10 cellular contexts compared by ENCODE assay signal in the genomic region with DNA sequence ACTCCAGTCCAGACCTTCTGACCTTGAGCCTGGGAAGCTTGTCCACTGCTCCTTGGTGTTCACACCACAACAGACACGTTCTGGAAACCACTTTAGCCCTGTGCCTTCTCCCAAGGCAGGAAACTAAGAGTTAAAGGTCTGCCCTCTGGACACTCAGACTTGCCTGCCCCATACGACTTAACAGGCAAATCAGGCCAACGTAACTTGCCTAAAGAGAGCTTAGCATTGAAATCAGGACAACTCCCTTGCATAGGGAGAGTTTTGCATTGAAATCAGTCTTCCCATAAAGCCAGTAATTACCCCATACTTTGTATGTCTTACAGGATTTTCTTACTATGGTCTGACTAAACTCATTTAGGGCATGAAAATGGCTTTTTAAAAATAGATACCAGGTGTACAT. TPM values are rescaled to one million over a fixed set of nuclear protein-coding genes. Genes with fewer than 3 reads are reported as not detected.
A peak's percentile ranks its signal among the peaks of the same experiment; 100 is the strongest.
DNase-seq lines count a peak whose midpoint lies in the region; ATAC-seq and TF ChIP-seq lines count a peak whose summit lies in the region.
"Had no signal": no experiment of that assay in that cellular context is flagged by ENCODE, and none has a peak within 500 bp of the region (broad histone marks: within the 10 kb centered on the region; RNA-seq: fewer than 3 reads in every experiment).

No MANE protein-coding gene starts in this region.

- TF ChIP-seq CTCF in CD14-positive monocyte (IDR thresholded peaks at IDR 0.05) (no peak), coronary artery (IDR thresholded peaks at IDR 0.05) (no peak), neural progenitor cell (IDR thresholded peaks at IDR 0.05) (no peak)

- DNase-seq in CD14-positive monocyte (ENCODE audit: low spot score) = no peak
- peak; percentile 87 for DNase-seq in Karpas-422
- DNase-seq in coronary artery (ENCODE audit: low spot score) = no peak
- peak; percentile 17 for DNase-seq in neural progenitor cell (ENCODE audit: low spot score)
- DNase-seq in nucleus accumbens (lab: John Stamatoyannopoulos, UW) = no peak
- no peak for DNase-seq in superior temporal gyrus (ENCODE audit: extremely low spot score)
- no peak for DNase-seq in NCI-H1092 (lab: John Stamatoyannopoulos, UW)
- DNase-seq: left colon; stimulated activated CD4-positive, alpha-beta T cell treated with anti-CD3 and anti-CD28 coated beads, Interleukin-15, amount 100 ng/mL, for 24 hours had no signal

- H3K27me3 Mint-ChIP-seq in CD14-positive monocyte (ENCODE audit: low read depth in 3 of 3) = no peaks in the 10 kb centered on the region
- H3K27me3 Mint-ChIP-seq in neural progenitor cell (ENCODE audit: insufficient read depth, low read depth) = peaks cover under 1% of the 10 kb centered on the region

- no peaks in the 10 kb centered on the region for H3K9me2 ChIP-seq in Karpas-422 (replicated peaks; ENCODE audit: insufficient read depth, low read length)

- H3K4me3 ChIP-seq in Karpas-422 (ENCODE audit: low read length) (peak overlapping the region; percentile 22; the same call in 1 of the 2 replicates), coronary artery (peak overlapping the region; percentile 44), neural progenitor cell (no peak overlapping the region)

- H3K27ac Mint-ChIP-seq in CD14-positive monocyte = peak overlapping the region; percentile 68 to 90 (median 76)
- no peak overlapping the region for H3K27ac Mint-ChIP-seq in neural progenitor cell

- H3K4me1 ChIP-seq in Karpas-422 (ENCODE audit: low read length) (peaks cover 100% of the 10 kb centered on the region), neural progenitor cell (peaks cover 12% of the 10 kb centered on the region)

- peaks cover 14% of the 10 kb centered on the region for H3K36me3 ChIP-seq in Karpas-422 (ENCODE audit: insufficient read depth, low read length)
- no peaks in the 10 kb centered on the region for H3K36me3 ChIP-seq in neural progenitor cell

- H3K27ac ChIP-seq in Karpas-422 (ENCODE audit: low read length) = peak overlapping the region; percentile 95
- peak overlapping the region in 1 of 2 donors; percentile 61 for H3K27ac ChIP-seq in coronary artery
- no peak overlapping the region for H3K27ac ChIP-seq in neural progenitor cell

- peak overlapping the region; percentile 65 for H3K4me2 ChIP-seq in Karpas-422 (ENCODE audit: low read depth, low read length, poor library complexity, severe bottlenecking)
- H3K4me2 ChIP-seq in neural progenitor cell = no peak overlapping the region

- H3F3A ChIP-seq in neural progenitor cell (ENCODE audit: low read depth) = peaks cover 2% of the 10 kb centered on the region

- ATAC-seq in GM18517 (IDR thresholded peaks at IDR 0.05; ENCODE audit: unreplicated experiment) = no peak

- peaks cover 12 to 30% of the 10 kb centered on the region in 2 donors for H3K36me3 Mint-ChIP-seq in CD14-positive monocyte
- H3K36me3 Mint-ChIP-seq in neural progenitor cell = peaks cover 5% of the 10 kb centered on the region

- 0 out of 2 replicates have a peak, but pooled peaks cover 10% of the 10 kb centered on the region for H4K20me1 ChIP-seq in Karpas-422 (ENCODE audit: insufficient read depth, low read depth, low read length)
- peaks cover 8% of the 10 kb centered on the region for H4K20me1 ChIP-seq in neural progenitor cell (ENCODE audit: low read depth)

- H3K27me3 ChIP-seq in Karpas-422 (ENCODE audit: low read length) = no peaks in the 10 kb centered on the region
- no peaks in the 10 kb centered on the region for H3K27me3 ChIP-seq in neural progenitor cell

- H3K4me1 Mint-ChIP-seq in CD14-positive monocyte = peaks cover 62% of the 10 kb centered on the region
- H3K4me1 Mint-ChIP-seq in neural progenitor cell = peaks cover 30% of the 10 kb centered on the region

- intact Hi-C loops in CD14-positive monocyte (cut with micrococcal nuclease) = no loop called here

- H3K9me3 Mint-ChIP-seq in CD14-positive monocyte (no peaks in the 10 kb centered on the region), neural progenitor cell (peaks cover 6% of the 10 kb centered on the region)

- peaks cover 100% of the 10 kb centered on the region for H3K79me2 ChIP-seq in Karpas-422 (ENCODE audit: low read length)
- peaks cover 91% of the 10 kb centered on the region for H3K79me2 ChIP-seq in neural progenitor cell (ENCODE audit: low read depth)

- H3K9ac ChIP-seq in Karpas-422 (ENCODE audit: low read length) = peak overlapping the region; percentile 51
- no peak overlapping the region for H3K9ac ChIP-seq in neural progenitor cell

- no peak overlapping the region for H3K4me3 Mint-ChIP-seq in CD14-positive monocyte
- H3K4me3 Mint-ChIP-seq in neural progenitor cell = no peak overlapping the region

- H3K9me3 ChIP-seq in Karpas-422 (ENCODE audit: low read length) = no peaks in the 10 kb centered on the region
- no peaks in the 10 kb centered on the region for H3K9me3 ChIP-seq in neural progenitor cell (ENCODE audit: low read depth)

- H2AFZ ChIP-seq in Karpas-422 (ENCODE audit: low read length) = no peak overlapping the region
- H2AFZ ChIP-seq in neural progenitor cell (replicated peaks) = no peak overlapping the region

RNA-seq across cellular contexts. Expression of a gene that starts 18.5 kb away (rescaled TPM):
- polyA plus RNA-seq in CD14-positive monocyte = 10 to 100 TPM; 38.7 to 51.6 TPM
- 33.1 and 66.7 TPM in 2 replicates for total RNA-seq in Karpas-422 (2014; rRNA removed; shearing (Covaris generic); ENCODE audit: low replicate concordance)
- 13.9 and 17.7 TPM in 2 replicates for total RNA-seq in neural progenitor cell (ENCODE audit: low replicate concordance)

RNA-seq across cellular contexts. Expression of a gene that starts 33.4 kb away (rescaled TPM):
- polyA plus RNA-seq in CD14-positive monocyte = 10 to 100 TPM; 26.5 to 43.0 TPM
- 51.7 and 62.7 TPM in 2 replicates for total RNA-seq in Karpas-422 (2014; rRNA removed; shearing (Covaris generic); ENCODE audit: low replicate concordance)
- 85.0 and 107 TPM in 2 replicates for total RNA-seq in neural progenitor cell (ENCODE audit: low replicate concordance)

Comparison
In these comparisons a context has a peak if more than half of its experiments do, and no peak if none do; other contexts are left out.
1. DNase-seq: peak in Karpas-422 (single experiment) and neural progenitor cell (single experiment); none in CD14-positive monocyte (single experiment), coronary artery (single experiment), nucleus accumbens (0 of 56), superior temporal gyrus (single experiment) and NCI-H1092 (single experiment).